ENCODE assay signal across 1 cellular context in genomic region chrX:43589735-43590515, GRCh38.
TF ChIP-seq lines count a peak whose summit lies in the region.

No MANE protein-coding gene starts in this region.

TF ChIP-seq in A549, 52 proteins besides CTCF, POLR2A, EP300 and RAD21 (continued from another document):
- no peak for TF ChIP-seq ELK1 (IDR thresholded peaks at IDR 0.05; ENCODE audit: low read depth, low read length)
- no peak for TF ChIP-seq CEBPB (IDR thresholded peaks at IDR 0.05)
- no peak for TF ChIP-seq NFE2L2 (conservative IDR thresholded peaks at IDR 0.05; ENCODE audit: low read length)
- no peak for TF ChIP-seq MAZ (IDR thresholded peaks at IDR 0.05; ENCODE audit: borderline replicate concordance, low read depth, low read length)
- no peak for TF ChIP-seq USF2 (IDR thresholded peaks at IDR 0.05)
- no peak for TF ChIP-seq HOXA7 (CRISPR knock-in tag; IDR thresholded peaks at IDR 0.05)
- TF ChIP-seq POLR2AphosphoS2 (conservative IDR thresholded peaks at IDR 0.05; ENCODE audit: low read length), result no peak
- TF ChIP-seq PHF8 (IDR thresholded peaks at IDR 0.05; ENCODE audit: borderline replicate concordance, low read depth), result no peak
